ENCODE assay signal across 8 cellular contexts in genomic region chr13:48749699-48750473, GRCh38.
DNase-seq lines count a peak whose midpoint lies in the region; ATAC-seq, FAIRE-seq and TF ChIP-seq lines count a peak whose summit lies in the region.

No MANE protein-coding gene starts in this region.

- no peaks in the 10 kb centered on the region for H3K79me2 ChIP-seq in HepG2 (ENCODE audit: insufficient read depth, low read length)

- CTCF ChIA-PET in HepG2 (lab: Yijun Ruan, JAX; ENCODE audit: low intra/inter-chr PET ratio, low total read pairs) = interaction anchor here (0.9 to 3.3 kb wide), 2 partner anchors 18 to 154 kb away, joined by 3 to 27 read pairs; no protein-coding TSS in a partner anchor

- BruUV-seq in HepG2 (replicated peaks; lab: Mats Ljungman, UMichigan) = no TSS peak

- in situ Hi-C loops in HepG2 (cut with HindIII; ENCODE audit: extremely low pct_ligation_motif_present, low pct_unique_long_range_greater_than_20kb) = loop anchor here (25.0 kb wide), 2 partner anchors 438 to 613 kb away; partner anchors contain the start of gene RB1

- peaks cover 11% of the 10 kb centered on the region for H3K4me1 ChIP-seq in HepG2 (ENCODE audit: insufficient read depth, low read length)

- H2AFZ ChIP-seq in HepG2 (ENCODE audit: low read length) = no peak overlapping the region

- intact Hi-C loops in HepG2 (cut with micrococcal nuclease; ENCODE audit: unreplicated experiment) = loop anchor here (1.0 kb wide), 1 partner anchor 19 kb away; no protein-coding TSS in a partner anchor

- no peaks in the 10 kb centered on the region for H3K36me3 ChIP-seq in HepG2 (replicated peaks in 1 of 2; ENCODE audit: control insufficient read depth in 1 of 2, insufficient read depth in 2 of 2, low read length in 2 of 2)

- H4K20me1 ChIP-seq in HepG2 (ENCODE audit: insufficient read depth, low read length) = no peaks in the 10 kb centered on the region

- TF ChIP-seq RAD21 in HepG2 (CRISPR knock-in tag; IDR thresholded peaks at IDR 0.05) = no peak

- H3K9me3 ChIP-seq in HepG2 (ENCODE audit: low read length) = no peaks in the 10 kb centered on the region

- POLR2A ChIA-PET in HepG2 (lab: Yijun Ruan, JAX) = no interaction called here

- H3K27ac ChIP-seq in cingulate gyrus (ENCODE audit: low read depth, low read length) (peak overlapping the region; percentile 20), HepG2 (ENCODE audit: extremely low read length, insufficient read depth, low read length) (no peak overlapping the region)

- no peak for TF ChIP-seq POLR2A in HepG2 (IDR thresholded peaks at IDR 0.05; ENCODE audit: insufficient read depth in 1 of 2, low read depth in 2 of 2, low read length in 2 of 2)

- H3K4me3 ChIP-seq in HepG2 (replicated peaks in 1 of 3; ENCODE audit: insufficient read depth in 1 of 3, low read depth in 2 of 3, low read length in 3 of 3) = no peak overlapping the region

- TF ChIP-seq EP300 in HepG2 (IDR thresholded peaks at IDR 0.05; ENCODE audit: low read depth in 2 of 2, low read length in 2 of 2) (no peak), HepG2 (CRISPR knock-in tag; IDR thresholded peaks at IDR 0.05; ENCODE audit: borderline replicate concordance) (no peak)

- H3K27me3 ChIP-seq in HepG2 (ENCODE audit: control insufficient read depth in 1 of 2, insufficient read depth in 2 of 2, low read length in 2 of 2) = no peaks in the 10 kb centered on the region

- peak overlapping the region; percentile 36 for H3K4me2 ChIP-seq in HepG2 (ENCODE audit: low read depth, low read length)

- FAIRE-seq in HepG2 (lab: Jason Lieb, UNC) = peak; percentile 82

- WGBS in HepG2 (ENCODE audit: low lambda C conversion rate) = 11% methylated on average over 12 of the region's 15 CpGs

- ATAC-seq in GM21576 (IDR thresholded peaks at IDR 0.05; ENCODE audit: unreplicated experiment) (peak; percentile 95), HepG2 (peak; percentile 97)

- peak; percentile 93 for DNase-seq in Daoy (ENCODE audit: low read depth)
- peak; percentile 6 for DNase-seq in HuH-7.5 (ENCODE audit: low spot score)
- DNase-seq in activated CD4-positive, CD25-positive, alpha-beta regulatory T cell treated with anti-CD3 and anti-CD28 coated beads, Interleukin-2, amount 50 U/mL, for 72 hours = peak; percentile 76
- peak; percentile 76 for DNase-seq in HepG2 (ENCODE audit: low spot score)
- peak; percentile 26 to 46 (median 37) for DNase-seq in stimulated activated CD4-positive, alpha-beta T cell treated with anti-CD3 and anti-CD28 coated beads, TNF-alpha, amount 100 ng/mL, for 4 hours (ENCODE audit: low read depth in 3 of 3)
- no peak for DNase-seq in AML-193 (lab: John Stamatoyannopoulos, UW)

- no peak overlapping the region for H3K9ac ChIP-seq in HepG2 (ENCODE audit: insufficient read depth, low read depth, low read length)

- TF ChIP-seq CTCF in HepG2 (CRISPR knock-in tag; IDR thresholded peaks at IDR 0.05) = peak; percentile 72

TF ChIP-seq in HepG2, 621 proteins besides CTCF, POLR2A, EP300 and RAD21 (continues in another document):
- TF ChIP-seq, protein P1, sequence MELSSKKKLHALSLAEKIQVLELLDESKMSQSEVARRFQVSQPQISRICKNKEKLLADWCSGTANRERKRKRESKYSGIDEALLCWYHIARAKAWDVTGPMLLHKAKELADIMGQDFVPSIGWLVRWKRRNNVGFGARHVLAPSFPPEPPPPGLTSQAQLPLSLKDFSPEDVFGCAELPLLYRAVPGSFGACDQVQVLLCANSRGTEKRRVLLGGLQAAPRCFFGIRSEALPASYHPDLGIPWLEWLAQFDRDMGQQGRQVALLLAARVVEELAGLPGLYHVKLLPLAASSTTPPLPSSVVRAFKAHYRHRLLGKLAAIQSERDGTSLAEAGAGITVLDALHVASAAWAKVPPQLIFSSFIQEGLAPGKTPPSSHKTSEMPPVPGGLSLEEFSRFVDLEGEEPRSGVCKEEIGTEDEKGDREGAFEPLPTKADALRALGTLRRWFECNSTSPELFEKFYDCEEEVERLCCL (CRISPR knock-in tag; IDR thresholded peaks at IDR 0.05; ENCODE audit: borderline replicate concordance) = no peak
- TF ChIP-seq SALL1 (CRISPR knock-in tag; IDR thresholded peaks at IDR 0.05) = no peak; the same call in 1 of the 2 replicates
- TF ChIP-seq SMYD3 (CRISPR knock-in tag; IDR thresholded peaks at IDR 0.05) = no peak
- TF ChIP-seq, protein P2, sequence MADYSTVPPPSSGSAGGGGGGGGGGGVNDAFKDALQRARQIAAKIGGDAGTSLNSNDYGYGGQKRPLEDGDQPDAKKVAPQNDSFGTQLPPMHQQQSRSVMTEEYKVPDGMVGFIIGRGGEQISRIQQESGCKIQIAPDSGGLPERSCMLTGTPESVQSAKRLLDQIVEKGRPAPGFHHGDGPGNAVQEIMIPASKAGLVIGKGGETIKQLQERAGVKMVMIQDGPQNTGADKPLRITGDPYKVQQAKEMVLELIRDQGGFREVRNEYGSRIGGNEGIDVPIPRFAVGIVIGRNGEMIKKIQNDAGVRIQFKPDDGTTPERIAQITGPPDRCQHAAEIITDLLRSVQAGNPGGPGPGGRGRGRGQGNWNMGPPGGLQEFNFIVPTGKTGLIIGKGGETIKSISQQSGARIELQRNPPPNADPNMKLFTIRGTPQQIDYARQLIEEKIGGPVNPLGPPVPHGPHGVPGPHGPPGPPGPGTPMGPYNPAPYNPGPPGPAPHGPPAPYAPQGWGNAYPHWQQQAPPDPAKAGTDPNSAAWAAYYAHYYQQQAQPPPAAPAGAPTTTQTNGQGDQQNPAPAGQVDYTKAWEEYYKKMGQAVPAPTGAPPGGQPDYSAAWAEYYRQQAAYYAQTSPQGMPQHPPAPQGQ (CRISPR knock-in tag; IDR thresholded peaks at IDR 0.05; ENCODE audit: borderline replicate concordance) = no peak
- TF ChIP-seq, protein P3, sequence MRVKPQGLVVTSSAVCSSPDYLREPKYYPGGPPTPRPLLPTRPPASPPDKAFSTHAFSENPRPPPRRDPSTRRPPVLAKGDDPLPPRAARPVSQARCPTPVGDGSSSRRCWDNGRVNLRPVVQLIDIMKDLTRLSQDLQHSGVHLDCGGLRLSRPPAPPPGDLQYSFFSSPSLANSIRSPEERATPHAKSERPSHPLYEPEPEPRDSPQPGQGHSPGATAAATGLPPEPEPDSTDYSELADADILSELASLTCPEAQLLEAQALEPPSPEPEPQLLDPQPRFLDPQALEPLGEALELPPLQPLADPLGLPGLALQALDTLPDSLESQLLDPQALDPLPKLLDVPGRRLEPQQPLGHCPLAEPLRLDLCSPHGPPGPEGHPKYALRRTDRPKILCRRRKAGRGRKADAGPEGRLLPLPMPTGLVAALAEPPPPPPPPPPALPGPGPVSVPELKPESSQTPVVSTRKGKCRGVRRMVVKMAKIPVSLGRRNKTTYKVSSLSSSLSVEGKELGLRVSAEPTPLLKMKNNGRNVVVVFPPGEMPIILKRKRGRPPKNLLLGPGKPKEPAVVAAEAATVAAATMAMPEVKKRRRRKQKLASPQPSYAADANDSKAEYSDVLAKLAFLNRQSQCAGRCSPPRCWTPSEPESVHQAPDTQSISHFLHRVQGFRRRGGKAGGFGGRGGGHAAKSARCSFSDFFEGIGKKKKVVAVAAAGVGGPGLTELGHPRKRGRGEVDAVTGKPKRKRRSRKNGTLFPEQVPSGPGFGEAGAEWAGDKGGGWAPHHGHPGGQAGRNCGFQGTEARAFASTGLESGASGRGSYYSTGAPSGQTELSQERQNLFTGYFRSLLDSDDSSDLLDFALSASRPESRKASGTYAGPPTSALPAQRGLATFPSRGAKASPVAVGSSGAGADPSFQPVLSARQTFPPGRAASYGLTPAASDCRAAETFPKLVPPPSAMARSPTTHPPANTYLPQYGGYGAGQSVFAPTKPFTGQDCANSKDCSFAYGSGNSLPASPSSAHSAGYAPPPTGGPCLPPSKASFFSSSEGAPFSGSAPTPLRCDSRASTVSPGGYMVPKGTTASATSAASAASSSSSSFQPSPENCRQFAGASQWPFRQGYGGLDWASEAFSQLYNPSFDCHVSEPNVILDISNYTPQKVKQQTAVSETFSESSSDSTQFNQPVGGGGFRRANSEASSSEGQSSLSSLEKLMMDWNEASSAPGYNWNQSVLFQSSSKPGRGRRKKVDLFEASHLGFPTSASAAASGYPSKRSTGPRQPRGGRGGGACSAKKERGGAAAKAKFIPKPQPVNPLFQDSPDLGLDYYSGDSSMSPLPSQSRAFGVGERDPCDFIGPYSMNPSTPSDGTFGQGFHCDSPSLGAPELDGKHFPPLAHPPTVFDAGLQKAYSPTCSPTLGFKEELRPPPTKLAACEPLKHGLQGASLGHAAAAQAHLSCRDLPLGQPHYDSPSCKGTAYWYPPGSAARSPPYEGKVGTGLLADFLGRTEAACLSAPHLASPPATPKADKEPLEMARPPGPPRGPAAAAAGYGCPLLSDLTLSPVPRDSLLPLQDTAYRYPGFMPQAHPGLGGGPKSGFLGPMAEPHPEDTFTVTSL (CRISPR knock-in tag; IDR thresholded peaks at IDR 0.05; ENCODE audit: borderline replicate concordance) = 0 out of 2 replicates have a peak, but pooled peaks have one; percentile 16
- no peak for TF ChIP-seq ZNF672 (CRISPR knock-in tag; IDR thresholded peaks at IDR 0.05)
- TF ChIP-seq KAT8 (CRISPR knock-in tag; IDR thresholded peaks at IDR 0.05) = no peak
- TF ChIP-seq AGO2 (optimal IDR thresholded peaks at IDR 0.05; ENCODE audit: low read depth, low read length) = no peak
- TF ChIP-seq NCOA2 (CRISPR knock-in tag; IDR thresholded peaks at IDR 0.05) = no peak
- no peak for TF ChIP-seq ZBTB49 (CRISPR knock-in tag; IDR thresholded peaks at IDR 0.05; ENCODE audit: borderline replicate concordance)
- TF ChIP-seq SP5 (CRISPR knock-in tag; IDR thresholded peaks at IDR 0.05; ENCODE audit: borderline replicate concordance, low read depth) = no peak

Comparison
In these comparisons a context has a peak if more than half of its experiments do, and no peak if none do; other contexts are left out.
1. DNase-seq: peak in Daoy (single experiment), HuH-7.5 (single experiment), activated CD4-positive, CD25-positive, alpha-beta regulatory T cell treated with anti-CD3 and anti-CD28 coated beads, Interleukin-2, amount 50 U/mL, for 72 hours (single experiment), HepG2 (single experiment) and stimulated activated CD4-positive, alpha-beta T cell treated with anti-CD3 and anti-CD28 coated beads, TNF-alpha, amount 100 ng/mL, for 4 hours (3 of 3); none in AML-193 (0 of 2).